Comparison of ENCODE assay signal across 20 cellular contexts in genomic region chr1:66450043-66450514, GRCh38.
DNase-seq lines count a peak whose midpoint lies in the region; ATAC-seq, FAIRE-seq and TF ChIP-seq lines count a peak whose summit lies in the region.
"Had no signal": no experiment of that assay in that cellular context is flagged by ENCODE, and none has a peak within 500 bp of the region (broad histone marks: within the 10 kb centered on the region; RNA-seq: fewer than 3 reads in every experiment).

No MANE protein-coding gene starts in this region.

- ATAC-seq in Right ventricle myocardium inferior = peak; percentile 87
- no peak for ATAC-seq in naive thymus-derived CD8-positive, alpha-beta T cell
- no peak for ATAC-seq in effector memory CD8-positive, alpha-beta T cell (replicated peaks)
- ATAC-seq: left lobe of liver, Panc1 had no signal

- no peak for DNase-seq in Right ventricle myocardium inferior (ENCODE audit: missing footprints)
- no peak for DNase-seq in cardiac septum (ENCODE audit: low spot score)
- no peak for DNase-seq in glutamatergic neuron
- DNase-seq in osteocyte (ENCODE audit: extremely low spot score, unreplicated experiment) = no peak
- DNase-seq in endothelial cell (ENCODE audit: low spot score) = no peak
- no peak for DNase-seq in GM12892 (ENCODE audit: insufficient read length)
- DNase-seq in naive thymus-derived CD8-positive, alpha-beta T cell = no peak
- DNase-seq in effector memory CD8-positive, alpha-beta T cell = no peak
- DNase-seq: activated effector memory CD4-positive, alpha-beta T cell treated with Interleukin-2 at 50 U/mL for 16 hours; CD4-positive, alpha-beta memory T cell; colonic mucosa; erythroblast; NCI-H1694 treated with DMSO at 0.1 percent for 48 hours; NCI-H524; retina; stimulated activated CD4-positive, alpha-beta T cell treated with anti-CD3 and anti-CD28 coated beads, Interleukin-2, amount 100 ng/mL, for 48 hours; stimulated activated CD8-positive, alpha-beta memory T cell treated with anti-CD3 and anti-CD28 coated beads, Interleukin-4, amount 100 ng/mL, for 48 hours had no signal

- intact Hi-C loops in Right ventricle myocardium inferior (cut with DNase I) (loop anchor here (5.0 kb wide), 1 partner anchor 52 kb away; no protein-coding TSS in a partner anchor), cardiac septum (cut with DNase I) (loop anchor here (5.0 kb wide), 1 partner anchor 52 kb away; no protein-coding TSS in a partner anchor)

- H3K27me3 Mint-ChIP-seq in glutamatergic neuron (ENCODE audit: unreplicated experiment) = no peaks in the 10 kb centered on the region
- no peaks in the 10 kb centered on the region for H3K27me3 Mint-ChIP-seq in osteocyte (ENCODE audit: unreplicated experiment)
- no peaks in the 10 kb centered on the region for H3K27me3 Mint-ChIP-seq in endothelial cell (ENCODE audit: unreplicated experiment)
- H3K27me3 Mint-ChIP-seq in naive thymus-derived CD8-positive, alpha-beta T cell = peaks cover 0 to 5% (median 1%) of the 10 kb centered on the region in 5 donors
- H3K27me3 Mint-ChIP-seq in effector memory CD8-positive, alpha-beta T cell = peaks cover 12 to 16% of the 10 kb centered on the region in 2 donors

- no peak for TF ChIP-seq POLR2A in GM12892 (IDR thresholded peaks at IDR 0.05; ENCODE audit: low read depth, low read length)

- H3K9me3 Mint-ChIP-seq in glutamatergic neuron (ENCODE audit: unreplicated experiment) = no peaks in the 10 kb centered on the region
- no peaks in the 10 kb centered on the region for H3K9me3 Mint-ChIP-seq in osteocyte (ENCODE audit: unreplicated experiment)
- no peaks in the 10 kb centered on the region for H3K9me3 Mint-ChIP-seq in endothelial cell (ENCODE audit: unreplicated experiment)
- H3K9me3 Mint-ChIP-seq in naive thymus-derived CD8-positive, alpha-beta T cell = no peaks in the 10 kb centered on the region
- H3K9me3 Mint-ChIP-seq in effector memory CD8-positive, alpha-beta T cell = no peaks in the 10 kb centered on the region
- H3K9me3 Mint-ChIP-seq: CD4-positive, alpha-beta memory T cell; nephron had no signal

- H3K27ac Mint-ChIP-seq in glutamatergic neuron (ENCODE audit: unreplicated experiment) (peak overlapping the region; percentile 2), osteocyte (ENCODE audit: unreplicated experiment) (peak overlapping the region; percentile 35), endothelial cell (ENCODE audit: unreplicated experiment) (no peak overlapping the region)
- H3K27ac Mint-ChIP-seq in naive thymus-derived CD8-positive, alpha-beta T cell = no peak overlapping the region
- no peak overlapping the region for H3K27ac Mint-ChIP-seq in effector memory CD8-positive, alpha-beta T cell
- H3K27ac Mint-ChIP-seq: CD4-positive, alpha-beta memory T cell; nephron had no signal

- POLR2A ChIA-PET in naive thymus-derived CD8-positive, alpha-beta T cell (lab: Charles Lee) = no interaction called here

- H3K4me1 Mint-ChIP-seq in glutamatergic neuron (ENCODE audit: low read depth, unreplicated experiment) (peaks cover 18% of the 10 kb centered on the region), osteocyte (ENCODE audit: unreplicated experiment) (peaks cover 58% of the 10 kb centered on the region), endothelial cell (ENCODE audit: unreplicated experiment) (peaks cover 20% of the 10 kb centered on the region)
- H3K4me1 Mint-ChIP-seq in naive thymus-derived CD8-positive, alpha-beta T cell = peaks cover 12 to 16% (median 15%) of the 10 kb centered on the region in 4 donors
- H3K4me1 Mint-ChIP-seq in effector memory CD8-positive, alpha-beta T cell (ENCODE audit: low read depth in 2 of 2) = peaks cover 14 to 15% of the 10 kb centered on the region in 2 donors

- H3K4me3 Mint-ChIP-seq in glutamatergic neuron (ENCODE audit: unreplicated experiment) = no peak overlapping the region
- no peak overlapping the region for H3K4me3 Mint-ChIP-seq in osteocyte (ENCODE audit: unreplicated experiment)
- no peak overlapping the region for H3K4me3 Mint-ChIP-seq in endothelial cell (ENCODE audit: unreplicated experiment)
- H3K4me3 Mint-ChIP-seq in naive thymus-derived CD8-positive, alpha-beta T cell = no peak overlapping the region
- no peak overlapping the region for H3K4me3 Mint-ChIP-seq in effector memory CD8-positive, alpha-beta T cell
- H3K4me3 Mint-ChIP-seq: CD4-positive, alpha-beta memory T cell; nephron had no signal

- no peaks in the 10 kb centered on the region for H3K36me3 Mint-ChIP-seq in glutamatergic neuron (ENCODE audit: unreplicated experiment)
- no peaks in the 10 kb centered on the region for H3K36me3 Mint-ChIP-seq in osteocyte (ENCODE audit: unreplicated experiment)
- no peaks in the 10 kb centered on the region for H3K36me3 Mint-ChIP-seq in endothelial cell (ENCODE audit: low read depth, unreplicated experiment)
- H3K36me3 Mint-ChIP-seq in naive thymus-derived CD8-positive, alpha-beta T cell = no peaks in the 10 kb centered on the region
- no peaks in the 10 kb centered on the region for H3K36me3 Mint-ChIP-seq in effector memory CD8-positive, alpha-beta T cell (ENCODE audit: insufficient read depth)
- H3K36me3 Mint-ChIP-seq: CD4-positive, alpha-beta memory T cell had no signal

- TF ChIP-seq CTCF in glutamatergic neuron (IDR thresholded peaks at IDR 0.05; ENCODE audit: partially characterized antibody, unreplicated experiment) (no peak), osteocyte (IDR thresholded peaks at IDR 0.05) (no peak), endothelial cell (IDR thresholded peaks at IDR 0.05; ENCODE audit: unreplicated experiment) (no peak)

- FAIRE-seq in GM12892 (lab: Jason Lieb, UNC) = no peak

Comparison
In these comparisons a context has a peak if more than half of its experiments do, and no peak if none do; other contexts are left out.
1. H3K27ac Mint-ChIP-seq: peak in glutamatergic neuron (single experiment) and osteocyte (single experiment); none in endothelial cell (single experiment), naive thymus-derived CD8-positive, alpha-beta T cell (0 of 10) and effector memory CD8-positive, alpha-beta T cell (0 of 2).